ENCODE assay signal across 1 cellular context in genomic region chr1:24964811-24965570, GRCh38.
TF ChIP-seq lines count a peak whose summit lies in the region.

No MANE protein-coding gene starts in this region.

TF ChIP-seq in GM12878, 131 proteins besides CTCF, POLR2A, EP300 and RAD21 (continued from another document and continues in another):
- peak; percentile 91 for TF ChIP-seq CHD1 (IDR thresholded peaks at IDR 0.05; ENCODE audit: low read depth, low read length)
- no peak for TF ChIP-seq CBX5 (IDR thresholded peaks at IDR 0.05; ENCODE audit: low read depth)
- TF ChIP-seq NFIC (IDR thresholded peaks at IDR 0.05; ENCODE audit: low read depth, low read length) = no peak
- TF ChIP-seq TARDBP (IDR thresholded peaks at IDR 0.05; ENCODE audit: borderline replicate concordance) = no peak
- TF ChIP-seq YBX1 (IDR thresholded peaks at IDR 0.05) = no peak
- no peak for TF ChIP-seq FOXK2 (IDR thresholded peaks at IDR 0.05)
- 0 out of 4 replicates have a peak, but pooled peaks of 1 of the 2 experiments have one; percentile 3 for TF ChIP-seq SRF (IDR thresholded peaks at IDR 0.05; ENCODE audit: low read depth in 2 of 2, low read length in 2 of 2)
- no peak for TF ChIP-seq REST (IDR thresholded peaks at IDR 0.05; ENCODE audit: low read depth, low read length)
- TF ChIP-seq NBN (IDR thresholded peaks at IDR 0.05) = peak; percentile 84; the same call in 1 of the 2 replicates
- 0 out of 2 replicates have a peak, but pooled peaks have one; percentile 59 for TF ChIP-seq TCF12 (IDR thresholded peaks at IDR 0.05; ENCODE audit: low read depth, low read length)
- TF ChIP-seq CREB1 (IDR thresholded peaks at IDR 0.05; ENCODE audit: low read depth) = no peak
- no peak for TF ChIP-seq JUNB (IDR thresholded peaks at IDR 0.05)
- TF ChIP-seq POLR2AphosphoS5 (IDR thresholded peaks at IDR 0.05; ENCODE audit: low read length) = peak; percentile 96
- TF ChIP-seq RAD51 (IDR thresholded peaks at IDR 0.05) = peak; percentile 95
- peak; percentile 83 for TF ChIP-seq TAF1 (IDR thresholded peaks at IDR 0.05; ENCODE audit: borderline replicate concordance, low read depth, low read length)
- TF ChIP-seq CREM (IDR thresholded peaks at IDR 0.05; ENCODE audit: low read depth) = peak; percentile 75
- peak; percentile 98 for TF ChIP-seq NR2F1 (conservative IDR thresholded peaks at IDR 0.05)
- TF ChIP-seq SIX5 (IDR thresholded peaks at IDR 0.05; ENCODE audit: low read depth, low read length, severe bottlenecking) = no peak
- TF ChIP-seq ZBTB4 (CRISPR knock-in tag; IDR thresholded peaks at IDR 0.05) = no peak
- TF ChIP-seq HDGF (IDR thresholded peaks at IDR 0.05) = 0 out of 2 replicates have a peak, but pooled peaks have one; percentile 57
- TF ChIP-seq ETV6 (conservative IDR thresholded peaks at IDR 0.05 in 1 of 2, IDR thresholded peaks at IDR 0.05 in 1 of 2; ENCODE audit: borderline replicate concordance in 1 of 2, low read depth in 1 of 2) = 0 out of 4 replicates have a peak, but pooled peaks of 1 of the 2 experiments have one; percentile 50
- no peak for TF ChIP-seq ZSCAN29 (IDR thresholded peaks at IDR 0.05)
- peak; percentile 82; the same call in 1 of the 2 replicates for TF ChIP-seq MTA2 (IDR thresholded peaks at IDR 0.05; ENCODE audit: low read depth)
- TF ChIP-seq STAT3 (IDR thresholded peaks at IDR 0.05; ENCODE audit: low read depth, low read length) = no peak
- TF ChIP-seq, protein P1, sequence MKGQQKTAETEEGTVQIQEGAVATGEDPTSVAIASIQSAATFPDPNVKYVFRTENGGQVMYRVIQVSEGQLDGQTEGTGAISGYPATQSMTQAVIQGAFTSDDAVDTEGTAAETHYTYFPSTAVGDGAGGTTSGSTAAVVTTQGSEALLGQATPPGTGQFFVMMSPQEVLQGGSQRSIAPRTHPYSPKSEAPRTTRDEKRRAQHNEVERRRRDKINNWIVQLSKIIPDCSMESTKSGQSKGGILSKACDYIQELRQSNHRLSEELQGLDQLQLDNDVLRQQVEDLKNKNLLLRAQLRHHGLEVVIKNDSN (IDR thresholded peaks at IDR 0.05; ENCODE audit: borderline replicate concordance, extremely low read length, insufficient read depth, low read depth, low read length) = peak; percentile 86
- no peak for TF ChIP-seq SKIL (IDR thresholded peaks at IDR 0.05; ENCODE audit: low read depth, poor library complexity, severe bottlenecking)
- TF ChIP-seq PRDM15 (CRISPR knock-in tag; IDR thresholded peaks at IDR 0.05) = no peak
- no peak for TF ChIP-seq BCLAF1 (IDR thresholded peaks at IDR 0.05)
- TF ChIP-seq, protein P2, sequence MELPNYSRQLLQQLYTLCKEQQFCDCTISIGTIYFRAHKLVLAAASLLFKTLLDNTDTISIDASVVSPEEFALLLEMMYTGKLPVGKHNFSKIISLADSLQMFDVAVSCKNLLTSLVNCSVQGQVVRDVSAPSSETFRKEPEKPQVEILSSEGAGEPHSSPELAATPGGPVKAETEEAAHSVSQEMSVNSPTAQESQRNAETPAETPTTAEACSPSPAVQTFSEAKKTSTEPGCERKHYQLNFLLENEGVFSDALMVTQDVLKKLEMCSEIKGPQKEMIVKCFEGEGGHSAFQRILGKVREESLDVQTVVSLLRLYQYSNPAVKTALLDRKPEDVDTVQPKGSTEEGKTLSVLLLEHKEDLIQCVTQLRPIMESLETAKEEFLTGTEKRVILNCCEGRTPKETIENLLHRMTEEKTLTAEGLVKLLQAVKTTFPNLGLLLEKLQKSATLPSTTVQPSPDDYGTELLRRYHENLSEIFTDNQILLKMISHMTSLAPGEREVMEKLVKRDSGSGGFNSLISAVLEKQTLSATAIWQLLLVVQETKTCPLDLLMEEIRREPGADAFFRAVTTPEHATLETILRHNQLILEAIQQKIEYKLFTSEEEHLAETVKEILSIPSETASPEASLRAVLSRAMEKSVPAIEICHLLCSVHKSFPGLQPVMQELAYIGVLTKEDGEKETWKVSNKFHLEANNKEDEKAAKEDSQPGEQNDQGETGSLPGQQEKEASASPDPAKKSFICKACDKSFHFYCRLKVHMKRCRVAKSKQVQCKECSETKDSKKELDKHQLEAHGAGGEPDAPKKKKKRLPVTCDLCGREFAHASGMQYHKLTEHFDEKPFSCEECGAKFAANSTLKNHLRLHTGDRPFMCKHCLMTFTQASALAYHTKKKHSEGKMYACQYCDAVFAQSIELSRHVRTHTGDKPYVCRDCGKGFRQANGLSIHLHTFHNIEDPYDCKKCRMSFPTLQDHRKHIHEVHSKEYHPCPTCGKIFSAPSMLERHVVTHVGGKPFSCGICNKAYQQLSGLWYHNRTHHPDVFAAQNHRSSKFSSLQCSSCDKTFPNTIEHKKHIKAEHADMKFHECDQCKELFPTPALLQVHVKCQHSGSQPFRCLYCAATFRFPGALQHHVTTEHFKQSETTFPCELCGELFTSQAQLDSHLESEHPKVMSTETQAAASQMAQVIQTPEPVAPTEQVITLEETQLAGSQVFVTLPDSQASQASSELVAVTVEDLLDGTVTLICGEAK (IDR thresholded peaks at IDR 0.05; ENCODE audit: borderline replicate concordance) = no peak
- TF ChIP-seq BHLHE40 (IDR thresholded peaks at IDR 0.05; ENCODE audit: borderline replicate concordance in 1 of 2, low read depth in 2 of 2, low read length in 1 of 2) = peak; percentile 89 to 95
- no peak for TF ChIP-seq FOXM1 (IDR thresholded peaks at IDR 0.05; ENCODE audit: low read depth, low read length)
- TF ChIP-seq PAX8 (IDR thresholded peaks at IDR 0.05) = no peak
- no peak for TF ChIP-seq SUZ12 (IDR thresholded peaks at IDR 0.05; ENCODE audit: unreplicated experiment)
- TF ChIP-seq CHD4 (IDR thresholded peaks at IDR 0.05) = no peak
- TF ChIP-seq SUPT20H (IDR thresholded peaks at IDR 0.05; ENCODE audit: borderline replicate concordance, control insufficient read depth, low read depth, low read length) = no peak
- TF ChIP-seq BMI1 (IDR thresholded peaks at IDR 0.05; ENCODE audit: borderline replicate concordance) = no peak
- no peak for TF ChIP-seq KAT2A (conservative IDR thresholded peaks at IDR 0.05; ENCODE audit: control insufficient read depth, low read depth, low read length)
- no peak for TF ChIP-seq CEBPB (IDR thresholded peaks at IDR 0.05; ENCODE audit: borderline replicate concordance in 1 of 2, low read depth in 2 of 2, low read length in 2 of 2)
- TF ChIP-seq, protein P3, sequence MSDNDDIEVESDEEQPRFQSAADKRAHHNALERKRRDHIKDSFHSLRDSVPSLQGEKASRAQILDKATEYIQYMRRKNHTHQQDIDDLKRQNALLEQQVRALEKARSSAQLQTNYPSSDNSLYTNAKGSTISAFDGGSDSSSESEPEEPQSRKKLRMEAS (IDR thresholded peaks at IDR 0.05; ENCODE audit: low read depth, low read length) = peak; percentile 66; the same call in 1 of the 2 replicates
- peak; percentile 70 for TF ChIP-seq MEF2B (IDR thresholded peaks at IDR 0.05; ENCODE audit: partially characterized antibody, poor library complexity, severe bottlenecking)
- no peak for TF ChIP-seq WRNIP1 (IDR thresholded peaks at IDR 0.05; ENCODE audit: borderline replicate concordance, low read depth, low read length)
